In genomic region chr1:199946305-199947155, GRCh38 we compare ENCODE assay signal across 24 cellular contexts.
"Had no signal": no experiment of that assay in that cellular context is flagged by ENCODE, and none has a peak within 500 bp of the region (broad histone marks: within the 10 kb centered on the region; RNA-seq: fewer than 3 reads in every experiment).

No MANE protein-coding gene starts in this region.

- H2AFZ ChIP-seq: hepatocyte, neural progenitor cell, parathyroid adenoma had no signal

- H3K9me3 ChIP-seq: lower lobe of right lung, neutrophil, psoas muscle, right atrium auricular region, suprapubic skin, thoracic aorta, tibial artery, upper lobe of right lung had no signal

- H3K79me2 ChIP-seq: hepatocyte, parathyroid adenoma had no signal

- H3K27ac Mint-ChIP-seq: naive thymus-derived CD8-positive, alpha-beta T cell; nephron; neural progenitor cell; stimulated activated effector memory CD8-positive, alpha-beta T cell treated with anti-CD3 and anti-CD28 coated beads, Interleukin-12 subunit alpha, Interleukin-12 subunit beta, amount 100 ng/mL, for 72 hours; stimulated activated naive CD8-positive, alpha-beta T cell treated with anti-CD3 and anti-CD28 coated beads, Interleukin-15, Interleukin-2, amounts not matched to agents 100 ng/mL and 50 ng/mL, for 24 hours had no signal

- DNase-seq: islet precursor cell; lower lobe of right lung; mesenchymal stem cell; naive thymus-derived CD8-positive, alpha-beta T cell; occipital lobe; psoas muscle; stimulated activated CD4-positive, alpha-beta T cell treated with anti-CD3 and anti-CD28 coated beads, Interleukin-4, amount 100 ng/mL, for 24 hours; stimulated activated naive CD4-positive, alpha-beta T cell; tibial artery; trophoblast cell; upper lobe of right lung had no signal

- H3K4me2 ChIP-seq: hepatocyte, neural progenitor cell had no signal

- H3K9ac ChIP-seq: neural progenitor cell, parathyroid adenoma had no signal

- H3K4me3 Mint-ChIP-seq: naive thymus-derived CD8-positive, alpha-beta T cell; nephron; neural progenitor cell; stimulated activated effector memory CD8-positive, alpha-beta T cell treated with anti-CD3 and anti-CD28 coated beads, Interleukin-12 subunit alpha, Interleukin-12 subunit beta, amount 100 ng/mL, for 72 hours; stimulated activated naive CD8-positive, alpha-beta T cell treated with anti-CD3 and anti-CD28 coated beads, Interleukin-15, Interleukin-2, amounts not matched to agents 100 ng/mL and 50 ng/mL, for 24 hours had no signal

- H3K4me1 Mint-ChIP-seq: nephron had no signal

- H3K4me3 ChIP-seq: hepatocyte, lower lobe of right lung, neural progenitor cell, psoas muscle, right atrium auricular region, skin epidermis, suprapubic skin, thoracic aorta, tibial artery, upper lobe of right lung had no signal

- FAIRE-seq: urothelium cell line had no signal

- H3K27ac ChIP-seq: hepatocyte, lower lobe of right lung, neural progenitor cell, neutrophil, parathyroid adenoma, psoas muscle, right atrium auricular region, skin epidermis, suprapubic skin, thoracic aorta, tibial artery, upper lobe of right lung had no signal

- H3K36me3 Mint-ChIP-seq: naive thymus-derived CD8-positive, alpha-beta T cell; neural progenitor cell had no signal

- H3K36me3 ChIP-seq: lower lobe of right lung, neural progenitor cell, neutrophil, right atrium auricular region, suprapubic skin, thoracic aorta, tibial artery, upper lobe of right lung had no signal

- H3K4me1 ChIP-seq: lower lobe of right lung, neural progenitor cell, parathyroid adenoma, psoas muscle, right atrium auricular region, suprapubic skin, tibial artery, upper lobe of right lung had no signal

- H3K27me3 ChIP-seq: hepatocyte, neural progenitor cell, neutrophil, right atrium auricular region, suprapubic skin, tibial artery, upper lobe of right lung had no signal

- H3K9me3 Mint-ChIP-seq: naive thymus-derived CD8-positive, alpha-beta T cell; nephron; neural progenitor cell; stimulated activated effector memory CD8-positive, alpha-beta T cell treated with anti-CD3 and anti-CD28 coated beads, Interleukin-12 subunit alpha, Interleukin-12 subunit beta, amount 100 ng/mL, for 72 hours; stimulated activated naive CD8-positive, alpha-beta T cell treated with anti-CD3 and anti-CD28 coated beads, Interleukin-15, Interleukin-2, amounts not matched to agents 100 ng/mL and 50 ng/mL, for 24 hours had no signal

- ATAC-seq: lower lobe of right lung; naive thymus-derived CD8-positive, alpha-beta T cell; psoas muscle; sciatic nerve; stimulated activated effector memory CD8-positive, alpha-beta T cell treated with anti-CD3 and anti-CD28 coated beads, Interleukin-12 subunit alpha, Interleukin-12 subunit beta, amount 100 ng/mL, for 72 hours; upper lobe of right lung had no signal
